14 cellular contexts compared by ENCODE assay signal in the genomic region with DNA sequence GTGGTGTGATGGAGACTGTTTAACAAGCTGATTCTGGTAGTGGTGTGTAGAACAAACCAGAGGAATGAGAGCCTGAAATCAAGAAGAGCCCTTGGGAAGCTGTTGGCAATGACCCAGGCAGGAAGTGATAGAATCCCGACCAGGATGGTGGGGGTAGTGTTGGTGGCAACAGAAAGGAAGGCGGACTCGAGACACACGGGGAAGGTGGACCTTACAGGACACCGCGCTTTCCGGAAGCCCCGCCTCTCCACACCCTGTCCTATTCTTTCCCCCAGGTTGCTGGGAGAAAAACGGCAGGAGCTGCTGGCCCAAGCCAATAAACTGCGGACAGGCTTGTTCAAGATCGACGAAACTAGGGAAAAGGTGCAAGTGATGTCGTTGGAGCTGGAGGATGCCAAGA. TPM values are rescaled to one million over a fixed set of nuclear protein-coding genes. Genes with fewer than 3 reads are reported as not detected.
DNase-seq lines count a peak whose midpoint lies in the region; ATAC-seq and TF ChIP-seq lines count a peak whose summit lies in the region.
"Had no signal": no experiment of that assay in that cellular context is flagged by ENCODE, and none has a peak within 500 bp of the region (broad histone marks: within the 10 kb centered on the region; RNA-seq: fewer than 3 reads in every experiment).

No MANE protein-coding gene starts in this region.

- H3K36me3 Mint-ChIP-seq in chondrocyte (ENCODE audit: low read depth), result no peaks in the 10 kb centered on the region
- no peaks in the 10 kb centered on the region for H3K36me3 Mint-ChIP-seq in activated T-helper 2 cell treated with anti-CD3 and anti-CD28 coated beads, Interferon-gamma antibody, Interleukin-2, Interleukin-4, amounts not matched to agents 10 μg/mL and 5 μg/mL and 100 μg/mL, durations not matched to agents 14 hours and 24 hours and 36 hours (ENCODE audit: low read depth)

- H3K9me3 Mint-ChIP-seq in chondrocyte (ENCODE audit: low read depth), result no peaks in the 10 kb centered on the region
- H3K9me3 Mint-ChIP-seq in activated T-helper 2 cell treated with anti-CD3 and anti-CD28 coated beads, Interferon-gamma antibody, Interleukin-2, Interleukin-4, amounts not matched to agents 10 μg/mL and 5 μg/mL and 100 μg/mL, durations not matched to agents 14 hours and 24 hours and 36 hours, result no peaks in the 10 kb centered on the region
- H3K9me3 Mint-ChIP-seq: nephron progenitor cell had no signal

- ATAC-seq in mucosa of descending colon (peak; percentile 97), HG02885 (IDR thresholded peaks at IDR 0.05; ENCODE audit: poor library complexity, unreplicated experiment) (no peak), GM21381 (IDR thresholded peaks at IDR 0.05; ENCODE audit: unreplicated experiment) (no peak)
- ATAC-seq: gastrocnemius medialis had no signal

- H3K27me3 Mint-ChIP-seq in chondrocyte (ENCODE audit: low read depth), result peaks cover 26% of the 10 kb centered on the region
- H3K27me3 Mint-ChIP-seq in activated T-helper 2 cell treated with anti-CD3 and anti-CD28 coated beads, Interferon-gamma antibody, Interleukin-2, Interleukin-4, amounts not matched to agents 10 μg/mL and 5 μg/mL and 100 μg/mL, durations not matched to agents 14 hours and 24 hours and 36 hours (ENCODE audit: low read depth), result peaks cover 11% of the 10 kb centered on the region

- intact Hi-C loops in mucosa of descending colon (cut with DNase I, micrococcal nuclease), result no loop called here
- intact Hi-C loops in activated T-helper 2 cell treated with anti-CD3 and anti-CD28 coated beads, Interferon-gamma antibody, Interleukin-2, Interleukin-4, amounts not matched to agents 10 μg/mL and 5 μg/mL and 100 μg/mL, durations not matched to agents 14 hours and 24 hours and 36 hours (cut with micrococcal nuclease), result no loop called here

- H3K36me3 ChIP-seq in mucosa of descending colon (ENCODE audit: low read depth), result no peaks in the 10 kb centered on the region
- H3K36me3 ChIP-seq: adrenal gland, gastrocnemius medialis had no signal

- peak; percentile 7 for DNase-seq in AG10803 (ENCODE audit: low read depth)
- DNase-seq in LoVo (ENCODE audit: low spot score), result peak; percentile 85
- DNase-seq in chondrocyte (ENCODE audit: low spot score), result peak; percentile 68
- DNase-seq in mucosa of descending colon, result peak; percentile 82 to 87 (median 86)
- no peak for DNase-seq in activated T-helper 2 cell treated with anti-CD3 and anti-CD28 coated beads, Interferon-gamma antibody, Interleukin-2, Interleukin-4, amounts not matched to agents 10 μg/mL and 5 μg/mL and 100 μg/mL, durations not matched to agents 14 hours and 24 hours and 36 hours (ENCODE audit: low spot score)
- DNase-seq in NCI-H187 (lab: John Stamatoyannopoulos, UW), result no peak
- DNase-seq: activated CD8-positive, alpha-beta memory T cell treated with anti-CD3 and anti-CD28 coated beads, Interleukin-2, amount 50 U/mL, for 48 hours; gastrocnemius medialis; NCI-H526 treated with DMSO at 0.1 percent for 48 hours; nephron progenitor cell; stimulated activated CD4-positive, alpha-beta T cell treated with anti-CD3 and anti-CD28 coated beads, Interleukin-12 subunit alpha, Interleukin-12 subunit beta, amount 100 ng/mL, for 4 hours had no signal

- H3K4me1 Mint-ChIP-seq in chondrocyte (ENCODE audit: low read depth), result no peaks in the 10 kb centered on the region
- H3K4me1 Mint-ChIP-seq in activated T-helper 2 cell treated with anti-CD3 and anti-CD28 coated beads, Interferon-gamma antibody, Interleukin-2, Interleukin-4, amounts not matched to agents 10 μg/mL and 5 μg/mL and 100 μg/mL, durations not matched to agents 14 hours and 24 hours and 36 hours (ENCODE audit: low read depth), result no peaks in the 10 kb centered on the region

- TF ChIP-seq CTCF in AG10803 (conservative IDR thresholded peaks at IDR 0.05; ENCODE audit: low read length) (no peak), chondrocyte (IDR thresholded peaks at IDR 0.05) (no peak), mucosa of descending colon (IDR thresholded peaks at IDR 0.05) (no peak)

- no peak overlapping the region for H3K4me3 ChIP-seq in AG10803 (ENCODE audit: low read length)
- no peak overlapping the region for H3K4me3 ChIP-seq in mucosa of descending colon
- H3K4me3 ChIP-seq: adrenal gland, gastrocnemius medialis had no signal

- H3K4me3 Mint-ChIP-seq in chondrocyte (ENCODE audit: unreplicated experiment), result no peak overlapping the region
- no peak overlapping the region for H3K4me3 Mint-ChIP-seq in activated T-helper 2 cell treated with anti-CD3 and anti-CD28 coated beads, Interferon-gamma antibody, Interleukin-2, Interleukin-4, amounts not matched to agents 10 μg/mL and 5 μg/mL and 100 μg/mL, durations not matched to agents 14 hours and 24 hours and 36 hours (ENCODE audit: low read depth)
- H3K4me3 Mint-ChIP-seq: nephron progenitor cell had no signal

- no peaks in the 10 kb centered on the region for H3K9me3 ChIP-seq in mucosa of descending colon
- H3K9me3 ChIP-seq: adrenal gland, gastrocnemius medialis had no signal

- peaks cover 4% of the 10 kb centered on the region for H3K4me1 ChIP-seq in mucosa of descending colon (ENCODE audit: low read depth)
- H3K4me1 ChIP-seq: adrenal gland, gastrocnemius medialis had no signal

- no peak overlapping the region for H3K27ac Mint-ChIP-seq in chondrocyte (ENCODE audit: unreplicated experiment)
- no peak overlapping the region for H3K27ac Mint-ChIP-seq in activated T-helper 2 cell treated with anti-CD3 and anti-CD28 coated beads, Interferon-gamma antibody, Interleukin-2, Interleukin-4, amounts not matched to agents 10 μg/mL and 5 μg/mL and 100 μg/mL, durations not matched to agents 14 hours and 24 hours and 36 hours
- H3K27ac Mint-ChIP-seq: nephron progenitor cell had no signal

RNA-seq across cellular contexts. Expression of gene KDM6B, which starts 30.0 kb away (rescaled TPM):
- 36.6 to 38.2 TPM (median 37.4 TPM) in 3 replicates for total RNA-seq in chondrocyte
- total RNA-seq in mucosa of descending colon, result 10 to 100 TPM; 44.3 to 73.6 (median 54.6) TPM
- total RNA-seq in activated T-helper 2 cell treated with anti-CD3 and anti-CD28 coated beads, Interferon-gamma antibody, Interleukin-2, Interleukin-4, amounts not matched to agents 10 μg/mL and 5 μg/mL and 100 μg/mL, durations not matched to agents 14 hours and 24 hours and 36 hours, result 96.0 and 99.6 TPM in 2 replicates

RNA-seq across cellular contexts. Expression of gene TMEM88, which starts 50.9 kb away (rescaled TPM):
- total RNA-seq in chondrocyte (1.6 to 1.9 TPM (median 1.8 TPM) in 3 replicates), mucosa of descending colon (1 to 10 TPM; 3.5 to 8.5 (median 6.9) TPM)
- 4.1 and 6.1 TPM in 2 replicates for total RNA-seq in activated T-helper 2 cell treated with anti-CD3 and anti-CD28 coated beads, Interferon-gamma antibody, Interleukin-2, Interleukin-4, amounts not matched to agents 10 μg/mL and 5 μg/mL and 100 μg/mL, durations not matched to agents 14 hours and 24 hours and 36 hours

RNA-seq across cellular contexts. Expression of gene NAA38, which starts 53.4 kb away (rescaled TPM):
- total RNA-seq in chondrocyte (52.9 to 94.6 TPM (median 57.5 TPM) in 3 replicates), mucosa of descending colon (10 to 100 TPM; 51.2 to 73.5 (median 58.2) TPM)
- total RNA-seq in activated T-helper 2 cell treated with anti-CD3 and anti-CD28 coated beads, Interferon-gamma antibody, Interleukin-2, Interleukin-4, amounts not matched to agents 10 μg/mL and 5 μg/mL and 100 μg/mL, durations not matched to agents 14 hours and 24 hours and 36 hours, result 52.6 and 53.0 TPM in 2 replicates

RNA-seq across cellular contexts. Expression of gene CYB5D1, which starts 53.8 kb away (rescaled TPM):
- total RNA-seq in chondrocyte, result 6.9 to 10.5 TPM (median 8.6 TPM) in 3 replicates
- 10 to 100 TPM; 11.5 to 17.0 (median 12.2) TPM for total RNA-seq in mucosa of descending colon
- total RNA-seq in activated T-helper 2 cell treated with anti-CD3 and anti-CD28 coated beads, Interferon-gamma antibody, Interleukin-2, Interleukin-4, amounts not matched to agents 10 μg/mL and 5 μg/mL and 100 μg/mL, durations not matched to agents 14 hours and 24 hours and 36 hours, result 8.8 and 10.5 TPM in 2 replicates

Comparison
In these comparisons a context has a peak if more than half of its experiments do, and no peak if none do; other contexts are left out.
1. DNase-seq: peak in AG10803 (single experiment), LoVo (single experiment), chondrocyte (single experiment) and mucosa of descending colon (3 of 3); none in activated T-helper 2 cell treated with anti-CD3 and anti-CD28 coated beads, Interferon-gamma antibody, Interleukin-2, Interleukin-4, amounts not matched to agents 10 μg/mL and 5 μg/mL and 100 μg/mL, durations not matched to agents 14 hours and 24 hours and 36 hours (single experiment) and NCI-H187 (0 of 2).